ENCODE assay signal across 8 cellular contexts in genomic region chr11:135075740-135076139, GRCh38.
DNase-seq lines count a peak whose midpoint lies in the region; ATAC-seq and TF ChIP-seq lines count a peak whose summit lies in the region.

No MANE protein-coding gene starts in this region.

- H3K27ac Mint-ChIP-seq in naive thymus-derived CD4-positive, alpha-beta T cell = no peak overlapping the region

- no peaks in the 10 kb centered on the region for H4K20me1 ChIP-seq in GM23248 (ENCODE audit: insufficient read depth)

- in situ Hi-C loops in GM23248 (cut with MboI) = no loop called here

- peaks cover 0 to 21% (median 13%) of the 10 kb centered on the region in 5 donors for H3K27me3 Mint-ChIP-seq in naive thymus-derived CD4-positive, alpha-beta T cell

- TF ChIP-seq CTCF in WERI-Rb-1 (IDR thresholded peaks at IDR 0.05; ENCODE audit: low read depth, low read length) = peak; percentile 94
- no peak for TF ChIP-seq CTCF in colonic mucosa (IDR thresholded peaks at IDR 0.05)

- intact Hi-C loops in colonic mucosa (cut with DNase I) = no loop called here
- intact Hi-C loops in naive thymus-derived CD4-positive, alpha-beta T cell (cut with micrococcal nuclease) = no loop called here

- no peak overlapping the region for H3K27ac ChIP-seq in GM23248
- H3K27ac ChIP-seq in WERI-Rb-1 = no peak overlapping the region
- H3K27ac ChIP-seq in colonic mucosa = no peak overlapping the region
- H3K27ac ChIP-seq in naive thymus-derived CD4-positive, alpha-beta T cell (ENCODE audit: low read depth, low read length) = no peak overlapping the region

- no peak overlapping the region for H2AFZ ChIP-seq in GM23248

- no peak overlapping the region for H3K4me3 Mint-ChIP-seq in naive thymus-derived CD4-positive, alpha-beta T cell

- H3K4me1 ChIP-seq in GM23248 (ENCODE audit: insufficient read depth) = no peaks in the 10 kb centered on the region
- no peaks in the 10 kb centered on the region for H3K4me1 ChIP-seq in colonic mucosa
- H3K4me1 ChIP-seq in naive thymus-derived CD4-positive, alpha-beta T cell (ENCODE audit: control insufficient read depth in 2 of 2, insufficient read depth in 2 of 2, low read length in 2 of 2) = no peaks in the 10 kb centered on the region

- 65 to 67% methylated on average over 19 to 20 of the region's 20 CpGs for WGBS in GM23248 (ENCODE audit: low coverage in 1 of 2, low lambda C conversion rate in 2 of 2, missing lambda C conversion rate in 2 of 2), 2 experiments

- H3K9ac ChIP-seq in GM23248 (no peak overlapping the region), colonic mucosa (ENCODE audit: low read depth in 2 of 2, low read length in 2 of 2) (no peak overlapping the region)

- H3K36me3 ChIP-seq in GM23248 (ENCODE audit: low read depth) = no peaks in the 10 kb centered on the region
- no peaks in the 10 kb centered on the region for H3K36me3 ChIP-seq in WERI-Rb-1
- H3K36me3 ChIP-seq in colonic mucosa = no peaks in the 10 kb centered on the region
- no peaks in the 10 kb centered on the region for H3K36me3 ChIP-seq in naive thymus-derived CD4-positive, alpha-beta T cell (ENCODE audit: control insufficient read depth in 2 of 3, insufficient read depth in 3 of 3, low read length in 3 of 3)

- H3F3A ChIP-seq in GM23248 (ENCODE audit: insufficient read depth) = no peaks in the 10 kb centered on the region

- peak; percentile 83 for ATAC-seq in naive thymus-derived CD4-positive, alpha-beta T cell
- ATAC-seq in HG02885 (IDR thresholded peaks at IDR 0.05; ENCODE audit: poor library complexity, unreplicated experiment) (no peak), HG03520 (IDR thresholded peaks at IDR 0.05; ENCODE audit: unreplicated experiment) (no peak)

- POLR2A ChIA-PET in naive thymus-derived CD4-positive, alpha-beta T cell (lab: Charles Lee) = no interaction called here

- no peaks in the 10 kb centered on the region for H3K36me3 Mint-ChIP-seq in naive thymus-derived CD4-positive, alpha-beta T cell

- H3K9me2 ChIP-seq in GM23248 (ENCODE audit: insufficient read depth) = no peaks in the 10 kb centered on the region

- CTCF ChIA-PET in naive thymus-derived CD4-positive, alpha-beta T cell (lab: Charles Lee) = no interaction called here

- no peaks in the 10 kb centered on the region for H3K4me1 Mint-ChIP-seq in naive thymus-derived CD4-positive, alpha-beta T cell

- no peaks in the 10 kb centered on the region for H3K79me2 ChIP-seq in GM23248 (ENCODE audit: insufficient read depth)

- DNase-seq in GM23248 (peak; percentile 57), WERI-Rb-1 (peak; percentile 89), colonic mucosa (peak; percentile 53), SIG-M5 treated with dmso at 0.1 percent for 504 hours (lab: John Stamatoyannopoulos, UW; ENCODE audit: unreplicated experiment) (no peak), NCI-H1048 (lab: John Stamatoyannopoulos, UW) (no peak)
- DNase-seq in naive thymus-derived CD4-positive, alpha-beta T cell = peak; percentile 9 to 61 (median 20)

- H3K4me3 ChIP-seq in GM23248 (no peak overlapping the region), WERI-Rb-1 (ENCODE audit: low read depth, low read length) (no peak overlapping the region), colonic mucosa (no peak overlapping the region)
- H3K4me3 ChIP-seq in naive thymus-derived CD4-positive, alpha-beta T cell (ENCODE audit: low read length) = no peak overlapping the region

- no peaks in the 10 kb centered on the region for H3K9me3 ChIP-seq in GM23248 (ENCODE audit: low read depth)
- no peaks in the 10 kb centered on the region for H3K9me3 ChIP-seq in WERI-Rb-1 (ENCODE audit: severe bottlenecking)
- no peaks in the 10 kb centered on the region for H3K9me3 ChIP-seq in colonic mucosa
- no peaks in the 10 kb centered on the region for H3K9me3 ChIP-seq in naive thymus-derived CD4-positive, alpha-beta T cell (ENCODE audit: control insufficient read depth in 2 of 3, low read length in 3 of 3)

- no peak overlapping the region for H3K4me2 ChIP-seq in GM23248 (ENCODE audit: unreplicated experiment)

- H3K9me3 Mint-ChIP-seq in naive thymus-derived CD4-positive, alpha-beta T cell = peaks cover 0 to 4% (median 0%) of the 10 kb centered on the region in 11 donors

- H3K27me3 ChIP-seq in GM23248 (replicated peaks; ENCODE audit: insufficient read depth) (no peaks in the 10 kb centered on the region), WERI-Rb-1 (ENCODE audit: insufficient read depth, low read depth, severe bottlenecking) (no peaks in the 10 kb centered on the region), colonic mucosa (no peaks in the 10 kb centered on the region)
- no peaks in the 10 kb centered on the region for H3K27me3 ChIP-seq in naive thymus-derived CD4-positive, alpha-beta T cell (ENCODE audit: control insufficient read depth in 2 of 2, insufficient read depth in 2 of 2, low read length in 2 of 2)

Comparison
In these comparisons a context has a peak if more than half of its experiments do, and no peak if none do; other contexts are left out.
1. DNase-seq: peak in GM23248 (single experiment), WERI-Rb-1 (single experiment), colonic mucosa (single experiment) and naive thymus-derived CD4-positive, alpha-beta T cell (9 of 9); none in SIG-M5 treated with dmso at 0.1 percent for 504 hours (single experiment) and NCI-H1048 (single experiment).